In the genomic region with DNA sequence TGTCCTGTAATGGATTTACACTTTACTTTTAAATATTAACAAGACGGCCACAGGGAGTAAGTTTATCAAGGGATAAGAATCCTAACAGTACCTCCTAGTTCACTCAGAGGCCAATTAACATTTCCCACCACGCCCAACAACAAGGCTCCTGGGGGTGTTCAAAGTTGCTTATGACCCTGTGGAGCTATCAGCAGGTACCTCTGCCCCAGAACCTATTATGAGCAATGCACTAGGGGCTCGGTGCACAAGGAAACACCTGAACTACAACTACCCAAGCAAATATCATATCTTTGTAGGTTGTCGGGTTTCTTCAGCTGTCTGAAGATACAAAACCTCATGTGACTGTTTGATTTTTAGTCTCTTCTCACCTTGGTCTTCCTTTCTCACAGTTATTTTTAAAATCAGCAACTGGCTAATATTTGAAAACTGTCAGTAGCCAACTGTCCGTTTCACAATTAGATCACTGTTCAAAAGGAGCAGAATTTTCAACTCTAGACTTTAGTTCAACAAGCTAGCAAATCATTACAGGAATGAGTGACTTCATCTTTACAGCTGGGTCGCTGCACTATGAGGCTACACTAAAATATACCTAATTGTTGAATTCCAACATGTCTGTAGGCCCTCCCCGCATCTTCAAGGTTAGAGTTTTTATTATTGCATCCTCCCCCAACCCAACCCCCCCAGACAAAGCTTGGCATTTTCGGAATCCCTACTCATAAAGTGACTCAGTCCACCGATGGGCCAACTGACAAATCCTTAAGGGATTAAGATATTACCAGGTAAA, we compare ENCODE assay signal across 9 cellular contexts. TPM values are rescaled to one million over a fixed set of nuclear protein-coding genes. Genes with fewer than 3 reads are reported as not detected.
DNase-seq lines count a peak whose midpoint lies in the region; ATAC-seq and TF ChIP-seq lines count a peak whose summit lies in the region.
"Had no signal": no experiment of that assay in that cellular context is flagged by ENCODE, and none has a peak within 500 bp of the region (broad histone marks: within the 10 kb centered on the region; RNA-seq: fewer than 3 reads in every experiment).

No MANE protein-coding gene starts in this region.

- H4K20me1 ChIP-seq in Karpas-422 (ENCODE audit: insufficient read depth, low read depth, low read length) = peaks cover 6% of the 10 kb centered on the region; the same call in 1 of the 2 replicates

- no peaks in the 10 kb centered on the region for H3K9me2 ChIP-seq in Karpas-422 (replicated peaks; ENCODE audit: insufficient read depth, low read length)

- H3K4me1 ChIP-seq in adrenal gland (replicated peaks in 1 of 2) = peaks cover 69 to 95% of the 10 kb centered on the region in 2 donors
- H3K4me1 ChIP-seq in gastrocnemius medialis = peaks cover 96 to 97% of the 10 kb centered on the region in 2 donors
- H3K4me1 ChIP-seq in Karpas-422 (ENCODE audit: low read length) = peaks cover 30% of the 10 kb centered on the region

- intact Hi-C loops in adrenal gland (cut with DNase I) (no loop called here), gastrocnemius medialis (cut with DNase I; ENCODE audit: low total_unique reads) (loop anchor here (2.0 kb wide), 1 partner anchor 19 kb away; no protein-coding TSS in a partner anchor)

- H3K4me3 ChIP-seq in adrenal gland = no peak overlapping the region
- no peak overlapping the region for H3K4me3 ChIP-seq in gastrocnemius medialis
- no peak overlapping the region for H3K4me3 ChIP-seq in Karpas-422 (ENCODE audit: low read length)
- no peak overlapping the region for H3K4me3 ChIP-seq in brain microvascular endothelial cell (ENCODE audit: low read depth, low read length)
- H3K4me3 ChIP-seq: lung had no signal

- H3K79me2 ChIP-seq in Karpas-422 (ENCODE audit: low read length) = no peaks in the 10 kb centered on the region

- H3K27ac ChIP-seq in adrenal gland = peak overlapping the region in 4 of 5 donors; percentile 47 to 89 (median 78)
- peak overlapping the region; percentile 77 to 91 (median 84) for H3K27ac ChIP-seq in gastrocnemius medialis
- H3K27ac ChIP-seq in Karpas-422 (ENCODE audit: low read length) = no peak overlapping the region
- no peak overlapping the region for H3K27ac ChIP-seq in brain microvascular endothelial cell

- ATAC-seq in GM18907 (IDR thresholded peaks at IDR 0.05; ENCODE audit: unreplicated experiment) = peak; percentile 56
- ATAC-seq in HG03066 (IDR thresholded peaks at IDR 0.05; ENCODE audit: low read depth, unreplicated experiment) = peak; percentile 47
- ATAC-seq in gastrocnemius medialis = no peak
- ATAC-seq in HG02973 (IDR thresholded peaks at IDR 0.05; ENCODE audit: unreplicated experiment) = no peak

- in situ Hi-C loops in gastrocnemius medialis (cut with MboI; ENCODE audit: low sequenced_read_pairs in 4 of 4) = no loop called here
- in situ Hi-C loops in brain microvascular endothelial cell (cut with HindIII; ENCODE audit: low pct_ligation_motif_present, low sequenced_read_pairs) = no loop called here

- H3K27me3 ChIP-seq in adrenal gland (no peaks in the 10 kb centered on the region), gastrocnemius medialis (no peaks in the 10 kb centered on the region), Karpas-422 (ENCODE audit: low read length) (0 out of 2 replicates have a peak, but pooled peaks cover 2% of the 10 kb centered on the region), brain microvascular endothelial cell (replicated peaks) (no peaks in the 10 kb centered on the region)

- TF ChIP-seq CTCF in adrenal gland (IDR thresholded peaks at IDR 0.05) (no peak), gastrocnemius medialis (IDR thresholded peaks at IDR 0.05 in 4 of 5, conservative IDR thresholded peaks at IDR 0.05 in 1 of 5) (no peak), brain microvascular endothelial cell (IDR thresholded peaks at IDR 0.05; ENCODE audit: low read depth, low read length, missing control alignments) (no peak)

- WGBS in adrenal gland, 4 donors = 63 to 75% (median 66%) methylated on average over 9 of the region's 9 CpGs

- no peaks in the 10 kb centered on the region for H3K9me3 ChIP-seq in adrenal gland (replicated peaks in 1 of 3)
- no peaks in the 10 kb centered on the region for H3K9me3 ChIP-seq in gastrocnemius medialis
- H3K9me3 ChIP-seq in Karpas-422 (ENCODE audit: low read length) = no peaks in the 10 kb centered on the region

- no peak overlapping the region for H2AFZ ChIP-seq in Karpas-422 (ENCODE audit: low read length)

- TF ChIP-seq POLR2A in adrenal gland (IDR thresholded peaks at IDR 0.05) = no peak
- no peak for TF ChIP-seq POLR2A in gastrocnemius medialis (IDR thresholded peaks at IDR 0.05)

- no peak for DNase-seq in adrenal gland
- DNase-seq in gastrocnemius medialis = no peak
- DNase-seq in Karpas-422 = no peak
- DNase-seq in Ammon's horn (ENCODE audit: low spot score) = no peak
- DNase-seq in brain microvascular endothelial cell = no peak

- H3K4me2 ChIP-seq in Karpas-422 (ENCODE audit: low read depth, low read length, poor library complexity, severe bottlenecking) = no peak overlapping the region

- no peaks in the 10 kb centered on the region for H3K36me3 ChIP-seq in adrenal gland (replicated peaks in 1 of 2)
- H3K36me3 ChIP-seq in gastrocnemius medialis = no peaks in the 10 kb centered on the region
- H3K36me3 ChIP-seq in Karpas-422 (ENCODE audit: insufficient read depth, low read length) = no peaks in the 10 kb centered on the region
- no peaks in the 10 kb centered on the region for H3K36me3 ChIP-seq in brain microvascular endothelial cell (replicated peaks)

- no peak overlapping the region for H3K9ac ChIP-seq in Karpas-422 (ENCODE audit: low read length)

RNA-seq across cellular contexts. Expression of a gene that starts 38.1 kb away (rescaled TPM):
- 100 to 1,000 TPM in 2 of 8 donors, 10 to 100 TPM in 6; 47.4 to 137 (median 69.1) TPM for total RNA-seq in adrenal gland
- 10 to 100 TPM; 14.2 to 77.7 (median 18.1) TPM for polyA plus RNA-seq in adrenal gland
- 10 to 100 TPM; 27.6 to 75.2 (median 56.4) TPM for total RNA-seq in gastrocnemius medialis
- total RNA-seq in Karpas-422 (2014; rRNA removed; shearing (Covaris generic); ENCODE audit: low replicate concordance) = 2.6 and 3.7 TPM in 2 replicates

Comparison
In these comparisons a context has a peak if more than half of its experiments do, and no peak if none do; other contexts are left out.
1. ATAC-seq: peak in GM18907 (single experiment) and HG03066 (single experiment); none in gastrocnemius medialis (0 of 2) and HG02973 (single experiment).
2. H3K27ac ChIP-seq: peak in adrenal gland (4 of 5) and gastrocnemius medialis (4 of 4); none in Karpas-422 (single experiment) and brain microvascular endothelial cell (single experiment).